Comparison of ENCODE assay signal across 8 cellular contexts in the genomic region with DNA sequence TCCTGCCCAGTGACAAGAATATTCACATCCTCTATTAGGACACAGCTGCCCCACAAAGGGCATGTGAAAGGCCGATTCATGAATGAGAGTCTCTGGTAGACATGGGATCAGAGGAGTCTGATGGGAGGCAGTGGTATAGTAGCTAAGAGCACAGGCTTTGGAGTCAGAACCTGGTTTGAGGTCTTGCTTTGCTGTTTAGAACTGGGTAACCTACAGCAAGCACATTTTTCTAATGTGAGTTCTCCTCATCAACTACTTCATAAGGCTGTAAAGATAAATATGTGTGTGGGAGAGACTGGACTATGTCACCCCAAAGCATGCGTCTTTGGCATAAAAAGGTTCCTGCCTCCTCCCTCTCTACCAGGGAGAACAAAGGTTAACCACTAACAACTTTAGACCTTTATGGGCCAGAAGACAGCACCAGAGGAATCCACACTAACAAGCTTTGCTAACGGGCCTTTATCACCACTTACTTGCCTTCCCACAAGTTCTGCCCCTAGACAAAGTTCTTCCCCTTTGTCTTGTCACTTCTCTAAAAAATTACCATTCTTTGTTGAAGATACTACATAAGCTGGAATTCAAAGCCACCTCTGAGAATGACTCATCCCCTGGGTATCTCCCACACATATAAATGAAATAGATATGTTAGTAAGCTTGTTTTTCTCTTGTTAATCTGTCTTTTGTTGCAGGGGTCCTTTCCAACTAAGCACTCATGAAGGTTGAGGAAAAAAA. TPM values are rescaled to one million over a fixed set of nuclear protein-coding genes. Genes with fewer than 3 reads are reported as not detected.
A peak's percentile ranks its signal among the peaks of the same experiment; 100 is the strongest.
DNase-seq lines count a peak whose midpoint lies in the region; TF ChIP-seq lines count a peak whose summit lies in the region.

No MANE protein-coding gene starts in this region.

- peaks cover 60% of the 10 kb centered on the region for H3K4me1 Mint-ChIP-seq in activated T-cell treated with anti-CD3 and anti-CD28 coated beads, Interleukin-2, amount 50 U/mL, for 24 hours (ENCODE audit: low read depth)
- peaks cover 65% of the 10 kb centered on the region for H3K4me1 Mint-ChIP-seq in stimulated activated naive CD8-positive, alpha-beta T cell treated with anti-CD3 and anti-CD28 coated beads, Interleukin-15, Interleukin-2, amounts not matched to agents 100 ng/mL and 50 ng/mL, for 24 hours (ENCODE audit: low read depth)
- peaks cover 11% of the 10 kb centered on the region for H3K4me1 Mint-ChIP-seq in glutamatergic neuron (ENCODE audit: low read depth, unreplicated experiment)

- peaks cover 76% of the 10 kb centered on the region for H3K36me3 Mint-ChIP-seq in activated T-cell treated with anti-CD3 and anti-CD28 coated beads, Interleukin-2, amount 50 U/mL, for 24 hours (ENCODE audit: low read depth)
- H3K36me3 Mint-ChIP-seq in stimulated activated naive CD8-positive, alpha-beta T cell treated with anti-CD3 and anti-CD28 coated beads, Interleukin-15, Interleukin-2, amounts not matched to agents 100 ng/mL and 50 ng/mL, for 24 hours (ENCODE audit: low read depth): peaks cover 61% of the 10 kb centered on the region
- H3K36me3 Mint-ChIP-seq in glutamatergic neuron (ENCODE audit: unreplicated experiment): no peaks in the 10 kb centered on the region

- no peaks in the 10 kb centered on the region for H3K9me3 ChIP-seq in SK-N-MC (ENCODE audit: low read depth, low read length)

- H3K27ac ChIP-seq in SK-N-MC: peak overlapping the region; percentile 38; the same call in 1 of the 2 replicates

- H3K4me3 ChIP-seq in SK-N-MC: no peak overlapping the region
- no peak overlapping the region for H3K4me3 ChIP-seq in fibroblast of villous mesenchyme (ENCODE audit: low read depth, low read length)

- H3K9ac ChIP-seq in SK-N-MC (ENCODE audit: insufficient read length): no peak overlapping the region

- no peaks in the 10 kb centered on the region for H3K27me3 Mint-ChIP-seq in activated T-cell treated with anti-CD3 and anti-CD28 coated beads, Interleukin-2, amount 50 U/mL, for 24 hours
- no peaks in the 10 kb centered on the region for H3K27me3 Mint-ChIP-seq in stimulated activated naive CD8-positive, alpha-beta T cell treated with anti-CD3 and anti-CD28 coated beads, Interleukin-15, Interleukin-2, amounts not matched to agents 100 ng/mL and 50 ng/mL, for 24 hours
- no peaks in the 10 kb centered on the region for H3K27me3 Mint-ChIP-seq in glutamatergic neuron (ENCODE audit: unreplicated experiment)

- no peak for TF ChIP-seq CTCF in fibroblast of villous mesenchyme (IDR thresholded peaks at IDR 0.05; ENCODE audit: insufficient read depth, low read depth, low read length)
- TF ChIP-seq CTCF in glutamatergic neuron (IDR thresholded peaks at IDR 0.05; ENCODE audit: partially characterized antibody, unreplicated experiment): no peak

- peaks cover 19% of the 10 kb centered on the region for H3K36me3 ChIP-seq in SK-N-MC (ENCODE audit: insufficient read depth, low read length)

- no peak for DNase-seq in activated T-cell treated with anti-CD3 and anti-CD28 coated beads, Interleukin-2, amount 50 U/mL, for 24 hours
- no peak for DNase-seq in activated T-cell treated with anti-CD3 and anti-CD28 coated beads, Interleukin-2, amount 50 U/mL, for 48 hours
- DNase-seq in SK-N-MC (ENCODE audit: low read depth, low spot score) (no peak), fibroblast of villous mesenchyme (ENCODE audit: low read depth) (peak; percentile 90), NCI-H1417 treated with DMSO at 0.1 percent for 48 hours (lab: John Stamatoyannopoulos, UW) (no peak), germinal center (ENCODE audit: low spot score) (no peak), glutamatergic neuron (no peak)

- H3K4me3 Mint-ChIP-seq in activated T-cell treated with anti-CD3 and anti-CD28 coated beads, Interleukin-2, amount 50 U/mL, for 24 hours: peak overlapping the region; percentile 2
- peak overlapping the region; percentile 43 for H3K4me3 Mint-ChIP-seq in stimulated activated naive CD8-positive, alpha-beta T cell treated with anti-CD3 and anti-CD28 coated beads, Interleukin-15, Interleukin-2, amounts not matched to agents 100 ng/mL and 50 ng/mL, for 24 hours
- no peak overlapping the region for H3K4me3 Mint-ChIP-seq in glutamatergic neuron (ENCODE audit: unreplicated experiment)

- H3K27ac Mint-ChIP-seq in activated T-cell treated with anti-CD3 and anti-CD28 coated beads, Interleukin-2, amount 50 U/mL, for 24 hours: peak overlapping the region; percentile 91
- peak overlapping the region; percentile 97 for H3K27ac Mint-ChIP-seq in stimulated activated naive CD8-positive, alpha-beta T cell treated with anti-CD3 and anti-CD28 coated beads, Interleukin-15, Interleukin-2, amounts not matched to agents 100 ng/mL and 50 ng/mL, for 24 hours
- no peak overlapping the region for H3K27ac Mint-ChIP-seq in glutamatergic neuron (ENCODE audit: unreplicated experiment)

- H3K9me3 Mint-ChIP-seq in activated T-cell treated with anti-CD3 and anti-CD28 coated beads, Interleukin-2, amount 50 U/mL, for 24 hours: peaks cover 4% of the 10 kb centered on the region
- H3K9me3 Mint-ChIP-seq in stimulated activated naive CD8-positive, alpha-beta T cell treated with anti-CD3 and anti-CD28 coated beads, Interleukin-15, Interleukin-2, amounts not matched to agents 100 ng/mL and 50 ng/mL, for 24 hours: no peaks in the 10 kb centered on the region
- H3K9me3 Mint-ChIP-seq in glutamatergic neuron (ENCODE audit: unreplicated experiment): no peaks in the 10 kb centered on the region

RNA-seq across cellular contexts. Expression of a gene that starts 21.1 kb away (rescaled TPM):
- total RNA-seq in fibroblast of villous mesenchyme (37.4 and 40.2 TPM in 2 replicates), glutamatergic neuron (ENCODE audit: unreplicated experiment) (8.5 TPM)

RNA-seq across cellular contexts. Expression of a gene that starts 56.1 kb away (rescaled TPM):
- 19.0 and 31.5 TPM in 2 replicates for total RNA-seq in fibroblast of villous mesenchyme
- 31.5 TPM for total RNA-seq in glutamatergic neuron (ENCODE audit: unreplicated experiment)
